8 cellular contexts compared by ENCODE assay signal in genomic region chr15:84079885-84080777, GRCh38.
DNase-seq lines count a peak whose midpoint lies in the region; ATAC-seq and TF ChIP-seq lines count a peak whose summit lies in the region.

No MANE protein-coding gene starts in this region.

- H3K9me3 ChIP-seq in muscle layer of duodenum (ENCODE audit: control insufficient read depth in 1 of 2, low read length in 2 of 2), result no peaks in the 10 kb centered on the region

- peaks cover 39% of the 10 kb centered on the region for H3K27me3 ChIP-seq in GM23338 (ENCODE audit: insufficient read depth)
- peaks cover 5% of the 10 kb centered on the region for H3K27me3 ChIP-seq in muscle layer of duodenum (ENCODE audit: low read depth, low read length)

- H3K36me3 Mint-ChIP-seq in GM23338 (ENCODE audit: low read depth) (no peaks in the 10 kb centered on the region), endothelial cell (ENCODE audit: low read depth, unreplicated experiment) (no peaks in the 10 kb centered on the region)
- H3K36me3 Mint-ChIP-seq in activated CD4-positive, alpha-beta memory T cell treated with anti-CD3 and anti-CD28 coated beads for 36 hours, result no peaks in the 10 kb centered on the region

- H3K27ac Mint-ChIP-seq in GM23338 (no peak overlapping the region), endothelial cell (ENCODE audit: unreplicated experiment) (no peak overlapping the region)
- H3K27ac Mint-ChIP-seq in activated CD4-positive, alpha-beta memory T cell treated with anti-CD3 and anti-CD28 coated beads for 36 hours, result no peak overlapping the region

- no peaks in the 10 kb centered on the region for H3K36me3 ChIP-seq in GM23338 (ENCODE audit: insufficient read depth)
- no peaks in the 10 kb centered on the region for H3K36me3 ChIP-seq in muscle layer of duodenum (ENCODE audit: control insufficient read depth in 1 of 2, insufficient read depth in 2 of 2, low read length in 2 of 2)

- no peak overlapping the region for H3K27ac ChIP-seq in GM23338 (ENCODE audit: low read depth)
- no peak overlapping the region for H3K27ac ChIP-seq in muscle layer of duodenum (ENCODE audit: low read length)

- CTCF ChIA-PET in activated CD4-positive, alpha-beta memory T cell treated with anti-CD3 and anti-CD28 coated beads for 36 hours (lab: Charles Lee), result no interaction called here

- peak overlapping the region; percentile 81 for H3K4me3 ChIP-seq in GM23338
- H3K4me3 ChIP-seq in muscle layer of duodenum (ENCODE audit: low read depth in 1 of 2, low read length in 2 of 2), result peak overlapping the region; percentile 30 to 73

- no peaks in the 10 kb centered on the region for H3K79me2 ChIP-seq in GM23338 (replicated peaks; ENCODE audit: insufficient read depth)

- no peaks in the 10 kb centered on the region for H3K4me1 ChIP-seq in GM23338 (ENCODE audit: insufficient read depth)
- H3K4me1 ChIP-seq in muscle layer of duodenum (ENCODE audit: control insufficient read depth in 1 of 2, insufficient read depth in 2 of 2, low read length in 2 of 2), result peaks cover 0 to 7% of the 10 kb centered on the region in 2 donors

- DNase-seq in DMS53 (lab: John Stamatoyannopoulos, UW) (peak; percentile 93), GM23338 (ENCODE audit: low spot score) (peak; percentile 85), NCI-H146 (lab: John Stamatoyannopoulos, UW) (peak; percentile 79), endothelial cell (ENCODE audit: low spot score) (peak; percentile 45), SW 1271 (lab: John Stamatoyannopoulos, UW) (no peak)
- peak; percentile 70 for DNase-seq in activated CD4-positive, alpha-beta memory T cell treated with anti-CD3 and anti-CD28 coated beads for 36 hours
- DNase-seq in stimulated activated naive CD4-positive, alpha-beta T cell (lab: John Stamatoyannopoulos, UW), result peak in 4 of 6 experiments; percentile 3 to 25 (median 6)

- H3K4me3 Mint-ChIP-seq in GM23338 (peak overlapping the region; percentile 89), endothelial cell (ENCODE audit: unreplicated experiment) (peak overlapping the region; percentile 83)
- peak overlapping the region; percentile 71 for H3K4me3 Mint-ChIP-seq in activated CD4-positive, alpha-beta memory T cell treated with anti-CD3 and anti-CD28 coated beads for 36 hours

- peak overlapping the region; percentile 91 for H3K4me2 ChIP-seq in GM23338

- peak overlapping the region; percentile 88 for H2AFZ ChIP-seq in GM23338

- peaks cover 19% of the 10 kb centered on the region for H3K27me3 Mint-ChIP-seq in GM23338 (ENCODE audit: insufficient read depth, low read depth, poor library complexity)
- peaks cover 43% of the 10 kb centered on the region for H3K27me3 Mint-ChIP-seq in activated CD4-positive, alpha-beta memory T cell treated with anti-CD3 and anti-CD28 coated beads for 36 hours
- peaks cover 20% of the 10 kb centered on the region for H3K27me3 Mint-ChIP-seq in endothelial cell (ENCODE audit: unreplicated experiment)

- POLR2A ChIA-PET in activated CD4-positive, alpha-beta memory T cell treated with anti-CD3 and anti-CD28 coated beads for 36 hours (lab: Charles Lee), result no interaction called here

- intact Hi-C loops in activated CD4-positive, alpha-beta memory T cell treated with anti-CD3 and anti-CD28 coated beads for 36 hours (cut with micrococcal nuclease), result no loop called here

- peak; percentile 95 for ATAC-seq in GM23338

- H3K4me1 Mint-ChIP-seq in GM23338 (no peaks in the 10 kb centered on the region; the same call in 1 of the 3 replicates), endothelial cell (ENCODE audit: unreplicated experiment) (peaks cover 5% of the 10 kb centered on the region)
- peaks cover 6% of the 10 kb centered on the region for H3K4me1 Mint-ChIP-seq in activated CD4-positive, alpha-beta memory T cell treated with anti-CD3 and anti-CD28 coated beads for 36 hours (ENCODE audit: low read depth)

- no peak for TF ChIP-seq CTCF in GM23338 (conservative IDR thresholded peaks at IDR 0.05; ENCODE audit: low read depth in 2 of 2)
- TF ChIP-seq CTCF in endothelial cell (IDR thresholded peaks at IDR 0.05; ENCODE audit: unreplicated experiment), result no peak

- H3K9me2 ChIP-seq in GM23338 (ENCODE audit: insufficient read depth), result no peaks in the 10 kb centered on the region

- H3F3A ChIP-seq in GM23338 (replicated peaks; ENCODE audit: low read depth), result no peaks in the 10 kb centered on the region

- H4K20me1 ChIP-seq in GM23338 (replicated peaks; ENCODE audit: insufficient read depth), result no peaks in the 10 kb centered on the region

- H3K9me3 Mint-ChIP-seq in GM23338 (no peaks in the 10 kb centered on the region), endothelial cell (ENCODE audit: unreplicated experiment) (no peaks in the 10 kb centered on the region)
- H3K9me3 Mint-ChIP-seq in activated CD4-positive, alpha-beta memory T cell treated with anti-CD3 and anti-CD28 coated beads for 36 hours, result no peaks in the 10 kb centered on the region

TF ChIP-seq in GM23338, 12 proteins besides CTCF, POLR2A, EP300 and RAD21:
- TF ChIP-seq CREB1 (CRISPR knock-in tag; IDR thresholded peaks at IDR 0.05; ENCODE audit: low read depth) (no peak), JUNB (IDR thresholded peaks at IDR 0.05; ENCODE audit: unreplicated experiment) (no peak), EZH2 (IDR thresholded peaks at IDR 0.05; ENCODE audit: low read depth, unreplicated experiment) (no peak), POLR2AphosphoS5 (IDR thresholded peaks at IDR 0.05; ENCODE audit: low read depth) (peak; percentile 20; the same call in 1 of the 2 replicates), STAT1 (IDR thresholded peaks at IDR 0.05; ENCODE audit: unreplicated experiment) (no peak)

Comparison
In these comparisons a context has a peak if more than half of its experiments do, and no peak if none do; other contexts are left out.
1. DNase-seq: peak in DMS53 (single experiment), GM23338 (single experiment), NCI-H146 (single experiment), activated CD4-positive, alpha-beta memory T cell treated with anti-CD3 and anti-CD28 coated beads for 36 hours (single experiment), endothelial cell (single experiment) and stimulated activated naive CD4-positive, alpha-beta T cell (4 of 6); none in SW 1271 (0 of 2).
2. Peak in every context shown above with its lines, with median percentiles within 50 percentile points of each other: H3K4me3 Mint-ChIP-seq.